8 cellular contexts compared by ENCODE assay signal in genomic region chr5:136080483-136081180, GRCh38. TPM values are rescaled to one million over a fixed set of nuclear protein-coding genes. Genes with fewer than 3 reads are reported as not detected.
DNase-seq lines count a peak whose midpoint lies in the region; ATAC-seq and TF ChIP-seq lines count a peak whose summit lies in the region.

No MANE protein-coding gene starts in this region.

- H3K27ac ChIP-seq in fibroblast of lung (ENCODE audit: insufficient read depth, low read length) (peak overlapping the region; percentile 56), stomach (peak overlapping the region; percentile 70 to 80 (median 79))

- H3K27ac Mint-ChIP-seq in natural killer cell treated with Interleukin-12 subunit alpha and Interleukin-12 subunit beta and Interleukin-15 and Interleukin-18, amount 100 ng/mL, for 72 hours, result peak overlapping the region; percentile 51 to 52

- peak overlapping the region; percentile 21 for H3K4me2 ChIP-seq in fibroblast of lung (ENCODE audit: extremely low read depth, insufficient read depth, low read length)

- TF ChIP-seq POLR2A in stomach (IDR thresholded peaks at IDR 0.05), result no peak

- no peaks in the 10 kb centered on the region for H3K9me3 Mint-ChIP-seq in natural killer cell treated with Interleukin-12 subunit alpha and Interleukin-12 subunit beta and Interleukin-15 and Interleukin-18, amount 100 ng/mL, for 72 hours

- H3K4me3 Mint-ChIP-seq in natural killer cell treated with Interleukin-12 subunit alpha and Interleukin-12 subunit beta and Interleukin-15 and Interleukin-18, amount 100 ng/mL, for 72 hours, result peak overlapping the region; percentile 58

- peak; percentile 88 for ATAC-seq in GM21786 (IDR thresholded peaks at IDR 0.05; ENCODE audit: unreplicated experiment)
- peak; percentile 92 for ATAC-seq in natural killer cell treated with Interleukin-12 subunit alpha and Interleukin-12 subunit beta and Interleukin-15 and Interleukin-18, amount 100 ng/mL, for 72 hours

- TF ChIP-seq EP300 in stomach (IDR thresholded peaks at IDR 0.05), result peak; percentile 39

- peak overlapping the region; percentile 62 for H3K9ac ChIP-seq in fibroblast of lung (ENCODE audit: insufficient read depth, low read length)

- TF ChIP-seq CTCF in fibroblast of lung (conservative IDR thresholded peaks at IDR 0.05 in 1 of 2, IDR thresholded peaks at IDR 0.05 in 1 of 2; ENCODE audit: low read depth in 1 of 2, low read length in 2 of 2) (no peak), stomach (IDR thresholded peaks at IDR 0.05) (no peak)

- peak overlapping the region; percentile 19 to 84 (median 42) for H3K4me3 ChIP-seq in fibroblast of lung (replicated peaks in 1 of 4; ENCODE audit: control extremely low read depth in 1 of 4, insufficient read depth in 1 of 4, low read depth in 3 of 4, low read length in 4 of 4)
- peak overlapping the region; percentile 27 to 40 (median 32) for H3K4me3 ChIP-seq in stomach

- no peaks in the 10 kb centered on the region for H3K9me3 ChIP-seq in fibroblast of lung (ENCODE audit: control insufficient read depth, insufficient read depth, low read depth, low read length)
- no peaks in the 10 kb centered on the region for H3K9me3 ChIP-seq in stomach

- H3K4me1 ChIP-seq in fibroblast of lung (ENCODE audit: control insufficient read depth, extremely low read depth, insufficient read depth, low read length) (peaks cover 2% of the 10 kb centered on the region), stomach (peaks cover 5 to 35% (median 12%) of the 10 kb centered on the region in 4 donors)

- H3K36me3 Mint-ChIP-seq in natural killer cell treated with Interleukin-12 subunit alpha and Interleukin-12 subunit beta and Interleukin-15 and Interleukin-18, amount 100 ng/mL, for 72 hours, result no peaks in the 10 kb centered on the region

- H2AFZ ChIP-seq in fibroblast of lung (ENCODE audit: low read length), result peak overlapping the region; percentile 40

- H3K27me3 Mint-ChIP-seq in natural killer cell treated with Interleukin-12 subunit alpha and Interleukin-12 subunit beta and Interleukin-15 and Interleukin-18, amount 100 ng/mL, for 72 hours, result peaks cover 17 to 37% of the 10 kb centered on the region in 2 donors

- no peaks in the 10 kb centered on the region for H3K79me2 ChIP-seq in fibroblast of lung (ENCODE audit: control insufficient read depth, insufficient read depth, low read length)

- peaks cover 7 to 10% of the 10 kb centered on the region in 2 donors for H3K4me1 Mint-ChIP-seq in natural killer cell treated with Interleukin-12 subunit alpha and Interleukin-12 subunit beta and Interleukin-15 and Interleukin-18, amount 100 ng/mL, for 72 hours (ENCODE audit: low read depth in 2 of 2)

- intact Hi-C loops in stomach (cut with DNase I; ENCODE audit: low total_unique reads), result no loop called here

- H4K20me1 ChIP-seq in fibroblast of lung (ENCODE audit: control insufficient read depth, extremely low read depth, insufficient read depth, low read length), result no peaks in the 10 kb centered on the region

- H3K27me3 ChIP-seq in fibroblast of lung (ENCODE audit: control insufficient read depth, insufficient read depth, low read length) (no peaks in the 10 kb centered on the region), stomach (peaks cover 0 to 8% (median 0%) of the 10 kb centered on the region in 3 donors)

- peak; percentile 88 for DNase-seq in ELR (ENCODE audit: low read depth)
- DNase-seq in LoVo (ENCODE audit: low spot score), result peak; percentile 85
- peak; percentile 9 for DNase-seq in activated T-cell treated with anti-CD3 and anti-CD28 coated beads for 1 hour (ENCODE audit: low read depth)
- DNase-seq in fibroblast of lung (ENCODE audit: low read depth in 2 of 2), result peak; percentile 92 to 93
- DNase-seq in natural killer cell treated with Interleukin-12 subunit alpha and Interleukin-12 subunit beta and Interleukin-15 and Interleukin-18, amount 100 ng/mL, for 72 hours (ENCODE audit: low spot score), result peak; percentile 81
- peak; percentile 85 for DNase-seq in stomach
- no peak for DNase-seq in NCI-H2081 (lab: John Stamatoyannopoulos, UW)

- H3K36me3 ChIP-seq in fibroblast of lung (ENCODE audit: control insufficient read depth, insufficient read depth, low read length), result no peaks in the 10 kb centered on the region
- H3K36me3 ChIP-seq in stomach, result no peaks in the 10 kb centered on the region

- 14 to 68% (median 46%) methylated on average over 29 to 34 of the region's 34 CpGs for WGBS in stomach, 5 donors

RNA-seq across cellular contexts. Expression of gene TGFBI, which starts 51.8 kb away (rescaled TPM):
- total RNA-seq in fibroblast of lung (270 and 398 TPM in 2 replicates), stomach (100 to 1,000 TPM in 1 of 5 donors, 10 to 100 TPM in 4; 24.5 to 180 (median 70.1) TPM)
- polyA plus RNA-seq in fibroblast of lung (525 and 889 TPM in 2 replicates), stomach (100 to 1,000 TPM in 1 of 3 donors, 10 to 100 TPM in 2; 43.5 to 116 (median 54.4) TPM)
- polyA plus RNA-seq in fibroblast of lung (2012), result 631 and 968 TPM in 2 replicates
- polyA minus RNA-seq in fibroblast of lung (ENCODE audit: low replicate concordance), result 379 and 787 TPM in 2 replicates
- total RNA-seq in natural killer cell treated with Interleukin-12 subunit alpha and Interleukin-12 subunit beta and Interleukin-15 and Interleukin-18, amount 100 ng/mL, for 72 hours, result not detected

RNA-seq across cellular contexts. Expression of gene SMAD5, which starts 52.0 kb away (rescaled TPM):
- 43.4 and 44.3 TPM in 2 replicates for total RNA-seq in fibroblast of lung
- 89.4 and 128 TPM in 2 replicates for polyA plus RNA-seq in fibroblast of lung
- 27.1 and 31.8 TPM in 2 replicates for polyA plus RNA-seq in fibroblast of lung (2012)
- 26.4 and 34.5 TPM in 2 replicates for polyA minus RNA-seq in fibroblast of lung (ENCODE audit: low replicate concordance)
- 10 to 100 TPM; 27.5 to 37.6 TPM for total RNA-seq in natural killer cell treated with Interleukin-12 subunit alpha and Interleukin-12 subunit beta and Interleukin-15 and Interleukin-18, amount 100 ng/mL, for 72 hours
- 100 to 1,000 TPM in 1 of 5 donors, 10 to 100 TPM in 4; 18.8 to 220 (median 61.4) TPM for total RNA-seq in stomach
- 10 to 100 TPM in 2 of 3 donors, 1 to 10 TPM in 1; 6.8 to 10.8 (median 10.5) TPM for polyA plus RNA-seq in stomach

Comparison
In these comparisons a context has a peak if more than half of its experiments do, and no peak if none do; other contexts are left out.
1. DNase-seq: peak in ELR (single experiment), LoVo (single experiment), activated T-cell treated with anti-CD3 and anti-CD28 coated beads for 1 hour (single experiment), fibroblast of lung (2 of 2), natural killer cell treated with Interleukin-12 subunit alpha and Interleukin-12 subunit beta and Interleukin-15 and Interleukin-18, amount 100 ng/mL, for 72 hours (single experiment) and stomach (single experiment); none in NCI-H2081 (0 of 2).
2. RNA of gene TGFBI, which starts 51.8 kb away (total RNA-seq): 270 to 398 TPM in fibroblast of lung and 24.5 to 180 TPM in stomach; not detected in natural killer cell treated with Interleukin-12 subunit alpha and Interleukin-12 subunit beta and Interleukin-15 and Interleukin-18, amount 100 ng/mL, for 72 hours; every median in the first group is over 10 times any median in the second.